8 cellular contexts compared by ENCODE assay signal in the genomic region with DNA sequence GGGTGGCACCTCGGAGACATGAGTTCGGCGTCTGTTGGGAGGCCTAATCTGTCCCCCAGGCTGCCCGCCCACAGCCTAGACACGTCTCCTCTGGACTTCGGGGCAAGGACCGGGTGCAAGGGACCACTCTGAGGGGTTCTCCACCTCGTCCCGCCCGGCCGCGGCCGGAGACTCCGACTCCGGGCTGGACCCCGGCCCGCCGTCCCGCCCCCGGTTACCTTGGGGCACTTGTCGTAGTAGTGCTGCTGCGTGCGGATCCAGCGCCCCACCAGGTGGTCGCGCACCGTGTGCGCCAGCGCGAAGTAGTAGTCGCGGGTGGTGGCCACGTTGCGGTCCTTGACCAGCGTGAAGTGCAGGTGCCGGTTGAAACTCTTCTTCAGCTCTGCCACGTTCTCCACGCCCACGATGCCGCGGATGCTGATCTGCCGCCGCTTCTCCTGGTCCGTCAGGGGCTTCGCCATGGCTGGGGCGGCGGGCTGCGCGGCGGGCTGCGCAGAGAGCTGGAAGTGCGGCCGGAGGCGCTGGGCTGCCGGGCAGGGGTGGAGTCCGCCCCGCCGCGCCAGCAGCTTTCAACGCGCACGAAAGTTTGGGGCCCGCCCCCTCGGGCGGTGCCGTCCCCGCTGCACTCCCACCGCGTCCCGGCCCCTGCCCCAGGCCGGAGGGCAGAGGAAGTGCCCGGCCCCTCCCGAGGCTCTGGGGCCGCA. TPM values are rescaled to one million over a fixed set of nuclear protein-coding genes. Genes with fewer than 3 reads are reported as not detected.
DNase-seq lines count a peak whose midpoint lies in the region; ATAC-seq and TF ChIP-seq lines count a peak whose summit lies in the region.

A gene (minus strand): TSS at position 541 of the 704 bp plus-strand sequence. CDS start 80 bp downstream, at position 461.

- H3K4me1 ChIP-seq in H9 (ENCODE audit: insufficient read depth, low read length) = no peaks in the 10 kb centered on the region
- H3K4me1 ChIP-seq in naive thymus-derived CD4-positive, alpha-beta T cell (ENCODE audit: control insufficient read depth in 2 of 2, insufficient read depth in 2 of 2, low read length in 2 of 2) = peaks cover 3 to 6% of the 10 kb centered on the region in 2 donors
- peaks cover 0 to 12% (median 6%) of the 10 kb centered on the region in 4 donors for H3K4me1 ChIP-seq in transverse colon

- H3K36me3 Mint-ChIP-seq in H9 (ENCODE audit: insufficient read depth in 1 of 3, low read depth in 3 of 3) = peaks cover 2 to 10% (median 7%) of the 10 kb centered on the region in 3 experiments; a peak in 5 of 7 replicates
- no peaks in the 10 kb centered on the region for H3K36me3 Mint-ChIP-seq in activated CD8-positive, alpha-beta memory T cell treated with anti-CD3 and anti-CD28 coated beads, Interleukin-2, amount 10 ng/mL, durations not matched to agents 7 days and 5 days
- peaks cover 0 to 12% (median 2%) of the 10 kb centered on the region in 5 donors for H3K36me3 Mint-ChIP-seq in naive thymus-derived CD4-positive, alpha-beta T cell

- POLR2A ChIA-PET in naive thymus-derived CD4-positive, alpha-beta T cell (lab: Charles Lee) = no interaction called here

- H3K23me2 ChIP-seq in H9 (ENCODE audit: insufficient read length, low read depth, low read length, poor library complexity, severe bottlenecking) = peaks cover 16% of the 10 kb centered on the region

- H4K5ac ChIP-seq in H9 (ENCODE audit: insufficient read length, low read depth, low read length) = no peak within 1 kb of the TSS

- CTCF ChIA-PET in activated CD8-positive, alpha-beta memory T cell treated with anti-CD3 and anti-CD28 coated beads, Interleukin-2, amount 10 ng/mL, durations not matched to agents 7 days and 5 days (lab: Charles Lee) = interaction anchor here (0.6 kb wide), 1 partner anchor 185 kb away, joined by 4 read pairs; no protein-coding TSS in a partner anchor
- CTCF ChIA-PET in naive thymus-derived CD4-positive, alpha-beta T cell (lab: Charles Lee) = no interaction called here

- H4K20me1 ChIP-seq in H9 (ENCODE audit: control insufficient read depth, insufficient read depth, insufficient read length) = no peaks in the 10 kb centered on the region

- no peaks in the 10 kb centered on the region for H3K79me2 ChIP-seq in H9 (ENCODE audit: insufficient read depth, low read length)

- H3K27ac Mint-ChIP-seq in H9 = peak within 1 kb of the TSS in 1 of 3 experiments; percentile 39; a peak in 1 of 7 replicates
- no peak within 1 kb of the TSS for H3K27ac Mint-ChIP-seq in activated CD8-positive, alpha-beta memory T cell treated with anti-CD3 and anti-CD28 coated beads, Interleukin-2, amount 10 ng/mL, durations not matched to agents 7 days and 5 days
- H3K27ac Mint-ChIP-seq in naive thymus-derived CD4-positive, alpha-beta T cell = peak within 1 kb of the TSS in 5 of 9 donors; percentile 3 to 47 (median 34)

- no peak within 1 kb of the TSS for H3K18ac ChIP-seq in H9 (ENCODE audit: insufficient read length, low read depth, low read length)

- no peak within 1 kb of the TSS for H3K23ac ChIP-seq in H9 (ENCODE audit: insufficient read length, low read depth, low read length)

- H2AK5ac ChIP-seq in H9 (ENCODE audit: insufficient read length, low read length) = no peak within 1 kb of the TSS

- in situ Hi-C loops in transverse colon (cut with MboI; ENCODE audit: low pct_ligation_motif_present in 1 of 4, low pct_unique_long_range_greater_than_20kb in 1 of 4, low sequenced_read_pairs in 3 of 4) = no loop called here

- peak; percentile 77 for TF ChIP-seq POLR2A in transverse colon (IDR thresholded peaks at IDR 0.05)

- no peaks in the 10 kb centered on the region for H3K27me3 ChIP-seq in H9 (ENCODE audit: insufficient read depth, low read length)
- peaks cover 5 to 12% of the 10 kb centered on the region in 2 donors for H3K27me3 ChIP-seq in naive thymus-derived CD4-positive, alpha-beta T cell (ENCODE audit: control insufficient read depth in 2 of 2, insufficient read depth in 2 of 2, low read length in 2 of 2)
- no peaks in the 10 kb centered on the region for H3K27me3 ChIP-seq in transverse colon

- peak within 1 kb of the TSS; percentile 34 for H3K9ac ChIP-seq in H9 (ENCODE audit: extremely low read depth, insufficient read length, low read length)

- no CpG with 5 or more reads among the region's 74 CpGs for WGBS in H9 (ENCODE audit: extremely low coverage, insufficient read length, low lambda C conversion rate)
- 3% methylated on average over 31 of the region's 74 CpGs; no CpG with 5 or more reads in 1 of the 2 donors for WGBS in transverse colon (ENCODE audit: low coverage in 1 of 2), 2 donors

- no peak within 1 kb of the TSS for H3K56ac ChIP-seq in H9 (ENCODE audit: insufficient read length, low read depth, low read length)

- H2BK20ac ChIP-seq in H9 (ENCODE audit: low read depth, low read length, poor library complexity, severe bottlenecking) = no peak within 1 kb of the TSS

- H3T11ph ChIP-seq in H9 (ENCODE audit: low read length) = no peak within 1 kb of the TSS

- no peak within 1 kb of the TSS for H3K27ac ChIP-seq in H9 (ENCODE audit: insufficient read length, low read depth, low read length)
- H3K27ac ChIP-seq in naive thymus-derived CD4-positive, alpha-beta T cell (ENCODE audit: low read depth, low read length) = no peak within 1 kb of the TSS
- H3K27ac ChIP-seq in transverse colon = peak within 1 kb of the TSS; percentile 82 to 89 (median 87)

- H2BK5ac ChIP-seq in H9 (ENCODE audit: insufficient read length, low read length) = no peak within 1 kb of the TSS

- no peak within 1 kb of the TSS for H4K91ac ChIP-seq in H9 (ENCODE audit: insufficient read length, low read depth, low read length)

- H3K4me2 ChIP-seq in H9 (ENCODE audit: insufficient read depth, insufficient read length, low read length) = peak within 1 kb of the TSS; percentile 63

- no peak within 1 kb of the TSS for H2BK120ac ChIP-seq in H9 (ENCODE audit: low read depth, low read length, poor library complexity, severe bottlenecking)

- peak; percentile 84 for ATAC-seq in activated CD8-positive, alpha-beta memory T cell treated with anti-CD3 and anti-CD28 coated beads, Interleukin-2, amount 10 ng/mL, durations not matched to agents 7 days and 5 days
- ATAC-seq in naive thymus-derived CD4-positive, alpha-beta T cell = peak; percentile 78
- no peak for ATAC-seq in HG03565 (IDR thresholded peaks at IDR 0.05; ENCODE audit: unreplicated experiment)

- no peak for TF ChIP-seq EP300 in transverse colon (IDR thresholded peaks at IDR 0.05; ENCODE audit: low read depth)

- H2BK12ac ChIP-seq in H9 (ENCODE audit: insufficient read length, low read depth, low read length) = no peak within 1 kb of the TSS

- H3K4me1 Mint-ChIP-seq in H9 = peaks cover 8 to 12% of the 10 kb centered on the region in 2 experiments
- H3K4me1 Mint-ChIP-seq in activated CD8-positive, alpha-beta memory T cell treated with anti-CD3 and anti-CD28 coated beads, Interleukin-2, amount 10 ng/mL, durations not matched to agents 7 days and 5 days = peaks cover 10% of the 10 kb centered on the region
- H3K4me1 Mint-ChIP-seq in naive thymus-derived CD4-positive, alpha-beta T cell = peaks cover 0 to 21% (median 12%) of the 10 kb centered on the region in 7 donors

- H3K14ac ChIP-seq in H9 (ENCODE audit: insufficient read depth, low read length) = peak within 1 kb of the TSS; percentile 88

- no peak within 1 kb of the TSS for H3K4ac ChIP-seq in H9 (ENCODE audit: low read depth, low read length)

- H2BK15ac ChIP-seq in H9 (ENCODE audit: low read depth, low read length) = no peak within 1 kb of the TSS

- peaks cover 1 to 3% of the 10 kb centered on the region in 2 experiments; a peak in 3 of 5 replicates for H3K9me3 Mint-ChIP-seq in H9
- no peaks in the 10 kb centered on the region for H3K9me3 Mint-ChIP-seq in activated CD8-positive, alpha-beta memory T cell treated with anti-CD3 and anti-CD28 coated beads, Interleukin-2, amount 10 ng/mL, durations not matched to agents 7 days and 5 days (ENCODE audit: low read depth)
- H3K9me3 Mint-ChIP-seq in naive thymus-derived CD4-positive, alpha-beta T cell = peaks cover 0 to 6% (median 0%) of the 10 kb centered on the region in 11 donors

- H3K79me1 ChIP-seq in H9 (ENCODE audit: insufficient read depth, low read depth, low read length, poor library complexity, severe bottlenecking) = no peaks in the 10 kb centered on the region

- intact Hi-C loops in naive thymus-derived CD4-positive, alpha-beta T cell (cut with micrococcal nuclease) = no loop called here
- intact Hi-C loops in transverse colon (cut with DNase I; ENCODE audit: low total_unique reads) = no loop called here

- peak within 1 kb of the TSS; percentile 55 for H3K4me3 ChIP-seq in naive thymus-derived CD4-positive, alpha-beta T cell (ENCODE audit: low read length)
- peak within 1 kb of the TSS; percentile 55 to 87 (median 74) for H3K4me3 ChIP-seq in transverse colon

- H3K36me3 ChIP-seq in naive thymus-derived CD4-positive, alpha-beta T cell (ENCODE audit: control insufficient read depth in 2 of 3, insufficient read depth in 3 of 3, low read length in 3 of 3) = no peaks in the 10 kb centered on the region
- H3K36me3 ChIP-seq in transverse colon = no peaks in the 10 kb centered on the region

- no peak within 1 kb of the TSS for H4K8ac ChIP-seq in H9 (replicated peaks; ENCODE audit: insufficient read length, low read depth, low read length)

- peak within 1 kb of the TSS; percentile 85 to 94 for H3K4me3 Mint-ChIP-seq in H9
- H3K4me3 Mint-ChIP-seq in activated CD8-positive, alpha-beta memory T cell treated with anti-CD3 and anti-CD28 coated beads, Interleukin-2, amount 10 ng/mL, durations not matched to agents 7 days and 5 days = peak within 1 kb of the TSS; percentile 70
- peak within 1 kb of the TSS; percentile 77 to 91 (median 86) for H3K4me3 Mint-ChIP-seq in naive thymus-derived CD4-positive, alpha-beta T cell

- TF ChIP-seq CTCF in H9 (conservative IDR thresholded peaks at IDR 0.05) (no peak), transverse colon (IDR thresholded peaks at IDR 0.05) (peak in 1 of 5 experiments; percentile 6)

- H2AFZ ChIP-seq in H9 (ENCODE audit: low read length) = peak within 1 kb of the TSS; percentile 17

- H3K27me3 Mint-ChIP-seq in H9 (ENCODE audit: low read depth) = peaks cover 9% of the 10 kb centered on the region
- H3K27me3 Mint-ChIP-seq in activated CD8-positive, alpha-beta memory T cell treated with anti-CD3 and anti-CD28 coated beads, Interleukin-2, amount 10 ng/mL, durations not matched to agents 7 days and 5 days = peaks cover 44% of the 10 kb centered on the region
- peaks cover 44 to 51% (median 47%) of the 10 kb centered on the region in 5 donors for H3K27me3 Mint-ChIP-seq in naive thymus-derived CD4-positive, alpha-beta T cell

- H3K9me3 ChIP-seq in H9 (ENCODE audit: control insufficient read depth, low read depth, low read length) (no peaks in the 10 kb centered on the region), transverse colon (no peaks in the 10 kb centered on the region)
- no peaks in the 10 kb centered on the region for H3K9me3 ChIP-seq in naive thymus-derived CD4-positive, alpha-beta T cell (ENCODE audit: control insufficient read depth in 2 of 3, low read length in 3 of 3)

- DNase-seq in GM03348 (ENCODE audit: low spot score) = peak; percentile 93
- peak; percentile 81 for DNase-seq in H9
- peak; percentile 82 for DNase-seq in NCI-H226
- DNase-seq in activated CD8-positive, alpha-beta memory T cell treated with anti-CD3 and anti-CD28 coated beads, Interleukin-2, amount 10 ng/mL, durations not matched to agents 7 days and 5 days = peak; percentile 43
- peak; percentile 56 for DNase-seq in fibroblast of peridontal ligament (ENCODE audit: extremely low read depth)
- DNase-seq in naive thymus-derived CD4-positive, alpha-beta T cell = peak in 5 of 9 donors; percentile 6 to 47 (median 12)
- DNase-seq in transverse colon = peak; percentile 78

RNA-seq across cellular contexts. Expression of the gene that starts here (rescaled TPM):
- 53.8 and 55.1 TPM in 2 replicates for total RNA-seq in H9 (2021)
- under 1 TPM; 0.55 to 0.91 TPM for total RNA-seq in activated CD8-positive, alpha-beta memory T cell treated with anti-CD3 and anti-CD28 coated beads, Interleukin-2, amount 10 ng/mL, durations not matched to agents 7 days and 5 days
- 10 to 100 TPM in 1 of 5 experiments, 1 to 10 TPM in 3, not detected in 1; 1.0 to 45.9 (median 2.9) TPM for total RNA-seq in naive thymus-derived CD4-positive, alpha-beta T cell
- polyA plus RNA-seq in naive thymus-derived CD4-positive, alpha-beta T cell = under 1 TPM in 1 of 2 donors, not detected in 1; 0.07 TPM
- total RNA-seq in transverse colon = 10 to 100 TPM; 10.8 to 51.8 (median 26.0) TPM

Comparison
In these comparisons a context has a peak if more than half of its experiments do, and no peak if none do; other contexts are left out.
1. Peak in DNase-seq and ATAC-seq in activated CD8-positive, alpha-beta memory T cell treated with anti-CD3 and anti-CD28 coated beads, Interleukin-2, amount 10 ng/mL, durations not matched to agents 7 days and 5 days; RNA of the gene not detected or under 1 TPM.
2. DNase-seq: peak in every context shown above with its lines; median percentile 93 in GM03348; 82 in NCI-H226; 81 in H9; 78 in transverse colon; 56 in fibroblast of peridontal ligament; 43 in activated CD8-positive, alpha-beta memory T cell treated with anti-CD3 and anti-CD28 coated beads, Interleukin-2, amount 10 ng/mL, durations not matched to agents 7 days and 5 days; 12 in naive thymus-derived CD4-positive, alpha-beta T cell.
3. H3K27ac ChIP-seq: peak in transverse colon (4 of 4); none in H9 (single experiment) and naive thymus-derived CD4-positive, alpha-beta T cell (single experiment).
4. Peak in every context shown above with its lines, with median percentiles within 50 percentile points of each other: H3K4me3 Mint-ChIP-seq.